In the genomic region with DNA sequence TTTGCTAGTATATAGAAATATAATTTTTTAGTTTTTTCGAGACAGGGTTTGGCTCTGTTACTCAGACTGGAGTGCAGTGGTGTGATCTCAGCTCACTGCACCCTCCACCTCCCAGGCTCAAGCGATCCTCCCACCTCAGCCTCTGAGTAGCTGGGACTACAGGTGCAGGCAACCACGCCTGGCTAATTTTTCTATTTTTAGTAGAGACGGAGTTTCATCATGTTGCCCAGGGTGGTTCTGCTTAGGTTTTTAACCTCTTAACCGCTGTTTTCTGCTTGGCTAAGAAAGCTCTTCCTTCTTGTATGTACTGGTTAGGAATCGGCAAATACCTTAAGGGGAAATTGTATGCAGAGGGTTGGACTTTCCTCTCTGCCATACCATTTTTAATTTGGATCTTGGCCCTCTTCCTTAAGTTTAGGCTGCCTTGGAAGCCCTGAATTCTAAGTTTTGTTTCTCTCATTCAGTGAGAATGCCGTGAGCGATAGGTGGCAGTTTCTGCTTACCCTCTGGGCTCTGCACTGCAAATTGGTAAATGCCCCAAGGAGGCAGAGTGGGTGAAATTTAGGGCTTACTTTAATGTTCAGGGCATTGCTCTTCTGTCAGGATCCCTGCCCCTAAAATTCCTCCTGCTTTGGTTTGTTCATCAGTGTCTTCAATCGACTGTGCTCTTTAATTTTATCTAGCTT, we compare ENCODE assay signal across 8 cellular contexts. TPM values are rescaled to one million over a fixed set of nuclear protein-coding genes. Genes with fewer than 3 reads are reported as not detected.
A peak's percentile ranks its signal among the peaks of the same experiment; 100 is the strongest.
DNase-seq lines count a peak whose midpoint lies in the region; ATAC-seq and TF ChIP-seq lines count a peak whose summit lies in the region.

No MANE protein-coding gene starts in this region.

- no peak overlapping the region for H3K4me3 ChIP-seq in A673 (ENCODE audit: low read depth, low read length, poor library complexity, severe bottlenecking)

- TF ChIP-seq CTCF in GM10266 (IDR thresholded peaks at IDR 0.05; ENCODE audit: control insufficient read depth, insufficient read depth, low read depth, missing control alignments) (peak; percentile 43), A673 (conservative IDR thresholded peaks at IDR 0.05; ENCODE audit: low read depth, low read length) (no peak)

- BruUV-seq in A673 (replicated peaks; lab: Mats Ljungman, UMichigan): no TSS peak

- CTCF ChIA-PET in A673 (lab: Charles Lee): no interaction called here

- H3K9me3 ChIP-seq in A673 (ENCODE audit: low read depth, low read length, poor library complexity, severe bottlenecking): no peaks in the 10 kb centered on the region

- POLR2A ChIA-PET in A673 (lab: Charles Lee; ENCODE audit: low non-redundant PET): no interaction called here

- intact Hi-C loops in A673 (cut with micrococcal nuclease; ENCODE audit: unreplicated experiment): no loop called here

- peak; percentile 11 for DNase-seq in GM10266 (ENCODE audit: extremely low spot score)
- DNase-seq in NOMO-1 treated with DMSO at 0.1 percent for 48 hours (lab: John Stamatoyannopoulos, UW; ENCODE audit: unreplicated experiment): peak; percentile 37
- no peak for DNase-seq in D341Med (ENCODE audit: low spot score)
- no peak for DNase-seq in CD1c-positive myeloid dendritic cell (ENCODE audit: extremely low spot score)
- no peak for DNase-seq in hippocampal formation (lab: John Stamatoyannopoulos, UW)
- DNase-seq in A673 (ENCODE audit: low spot score): no peak

- no peaks in the 10 kb centered on the region for H3K36me3 ChIP-seq in A673 (ENCODE audit: insufficient read depth, low read length, poor library complexity, severe bottlenecking)

- H3K27ac ChIP-seq in A673 (ENCODE audit: low read depth, low read length, poor library complexity, severe bottlenecking): no peak overlapping the region

- H3K4me1 ChIP-seq in A673 (ENCODE audit: insufficient read depth, low read length, poor library complexity, severe bottlenecking): no peaks in the 10 kb centered on the region

- no peaks in the 10 kb centered on the region for H3K27me3 ChIP-seq in A673 (replicated peaks; ENCODE audit: insufficient read depth, low read depth, low read length, poor library complexity)

- ATAC-seq in GM19397 (IDR thresholded peaks at IDR 0.05; ENCODE audit: unreplicated experiment) (peak; percentile 83), HG03060 (IDR thresholded peaks at IDR 0.05; ENCODE audit: low read depth, unreplicated experiment) (peak; percentile 50)

RNA-seq across cellular contexts. Expression of gene EML6, which starts 32.3 kb away (rescaled TPM):
- 1.7 and 1.9 TPM in 2 replicates for total RNA-seq in A673 (2021)

Comparison
In these comparisons a context has a peak if more than half of its experiments do, and no peak if none do; other contexts are left out.
1. DNase-seq: peak in GM10266 (single experiment) and NOMO-1 treated with DMSO at 0.1 percent for 48 hours (single experiment); none in D341Med (single experiment), CD1c-positive myeloid dendritic cell (single experiment), hippocampal formation (0 of 2) and A673 (single experiment).